Comparison of ENCODE assay signal across 1 cellular context in the genomic region with DNA sequence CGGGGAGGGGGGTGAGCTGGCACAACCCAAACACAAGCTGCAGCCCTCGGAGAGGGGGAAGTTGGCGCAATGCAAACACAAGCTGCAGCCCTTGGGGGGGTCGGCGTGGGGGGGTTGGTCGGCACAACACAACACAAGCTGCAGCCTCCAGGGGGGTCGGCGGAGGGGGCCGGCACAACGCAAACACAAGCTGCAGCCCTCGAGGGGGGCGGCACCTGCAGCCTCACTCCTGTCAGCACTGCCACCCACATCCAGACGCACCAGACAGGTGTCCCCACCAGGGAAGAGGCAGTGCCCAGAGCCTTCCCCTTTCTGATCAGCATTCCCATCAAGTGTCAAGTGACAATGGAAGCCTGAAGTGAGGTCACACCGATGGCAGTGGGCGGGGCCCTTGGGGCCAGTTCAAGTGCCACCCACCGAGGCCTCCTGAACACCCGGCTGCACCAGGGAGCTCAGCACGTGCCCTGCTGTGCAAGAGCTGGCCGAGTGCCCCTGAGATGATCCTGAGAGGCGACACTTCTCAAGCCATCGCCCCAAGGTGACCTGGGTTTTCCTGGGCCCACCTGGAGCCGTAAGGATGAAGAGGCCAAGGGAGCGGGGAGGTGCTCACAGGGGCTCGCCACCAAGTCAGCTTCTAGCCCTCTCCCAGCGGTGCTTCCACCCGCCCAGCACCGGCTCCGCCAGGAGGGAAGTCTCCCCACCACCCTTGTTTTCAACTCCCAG.
TF ChIP-seq lines count a peak whose summit lies in the region.

No MANE protein-coding gene starts in this region.

TF ChIP-seq in Ishikawa, 13 proteins besides CTCF, POLR2A, EP300 and RAD21 (continued from another document):
- TF ChIP-seq NFIC (IDR thresholded peaks at IDR 0.05) (peak; percentile 49), YY1 (IDR thresholded peaks at IDR 0.05; ENCODE audit: low read depth) (no peak), TEAD4 (IDR thresholded peaks at IDR 0.05) (no peak), TCF12 (IDR thresholded peaks at IDR 0.05; ENCODE audit: low read depth) (0 out of 2 replicates have a peak, but pooled peaks have one; percentile 32)
